12 cellular contexts compared by ENCODE assay signal in genomic region chr16:57349212-57350031, GRCh38. TPM values are rescaled to one million over a fixed set of nuclear protein-coding genes. Genes with fewer than 3 reads are reported as not detected.
A peak's percentile ranks its signal among the peaks of the same experiment; 100 is the strongest.
DNase-seq lines count a peak whose midpoint lies in the region; ATAC-seq and TF ChIP-seq lines count a peak whose summit lies in the region.
"Had no signal": no experiment of that assay in that cellular context is flagged by ENCODE, and none has a peak within 500 bp of the region (broad histone marks: within the 10 kb centered on the region; RNA-seq: fewer than 3 reads in every experiment).

No MANE protein-coding gene starts in this region.

- no peak overlapping the region for H3K27ac Mint-ChIP-seq in activated T-cell treated with anti-CD3 and anti-CD28 coated beads, Interleukin-2, amount 50 U/mL, for 72 hours
- H3K27ac Mint-ChIP-seq in stimulated activated memory B cell treated with anti-CD40 and anti-IgM and Interleukin-4, amounts not matched to agents 10 μg/mL and 1 μg/mL and 100 μg/mL, for 72 hours, result peak overlapping the region; percentile 85

- peak; percentile 86 to 93 for ATAC-seq in activated T-cell treated with anti-CD3 and anti-CD28 coated beads, Interleukin-2, amount 50 U/mL, for 72 hours (replicated peaks in 1 of 2)
- ATAC-seq in HG02610 (IDR thresholded peaks at IDR 0.05; ENCODE audit: unreplicated experiment), result peak; percentile 88
- ATAC-seq in stimulated activated memory B cell treated with anti-CD40 and anti-IgM and Interleukin-4, amounts not matched to agents 10 μg/mL and 1 μg/mL and 100 μg/mL, for 72 hours, result peak; percentile 97

- H3K27me3 ChIP-seq in ascending aorta, result no peaks in the 10 kb centered on the region
- H3K27me3 ChIP-seq: adrenal gland had no signal

- no peak for TF ChIP-seq CTCF in ascending aorta (IDR thresholded peaks at IDR 0.05)

- H3K27me3 Mint-ChIP-seq in activated T-cell treated with anti-CD3 and anti-CD28 coated beads, Interleukin-2, amount 50 U/mL, for 72 hours (ENCODE audit: low read depth), result peaks cover 39% of the 10 kb centered on the region
- no peaks in the 10 kb centered on the region for H3K27me3 Mint-ChIP-seq in stimulated activated memory B cell treated with anti-CD40 and anti-IgM and Interleukin-4, amounts not matched to agents 10 μg/mL and 1 μg/mL and 100 μg/mL, for 72 hours

- intact Hi-C loops in ascending aorta (cut with DNase I), result no loop called here

- peak; percentile 19 to 39 for DNase-seq in activated T-cell treated with anti-CD3 and anti-CD28 coated beads, Interleukin-2, amount 50 U/mL, for 72 hours
- no peak for DNase-seq in activated T-cell treated with anti-CD3 and anti-CD28 coated beads, Interleukin-2, amount 50 U/mL, for 1 hour
- peak; percentile 81 for DNase-seq in NAMALWA (ENCODE audit: low spot score)
- no peak for DNase-seq in midbrain (lab: John Stamatoyannopoulos, UW)
- no peak for DNase-seq in ascending aorta (ENCODE audit: low spot score in 2 of 2)
- DNase-seq in NCI-H82 treated with DMSO at 0.1 percent for 48 hours (lab: John Stamatoyannopoulos, UW; ENCODE audit: unreplicated experiment), result no peak

- H3K9me3 Mint-ChIP-seq in activated T-cell treated with anti-CD3 and anti-CD28 coated beads, Interleukin-2, amount 50 U/mL, for 72 hours, result no peaks in the 10 kb centered on the region
- peaks cover 8% of the 10 kb centered on the region for H3K9me3 Mint-ChIP-seq in stimulated activated memory B cell treated with anti-CD40 and anti-IgM and Interleukin-4, amounts not matched to agents 10 μg/mL and 1 μg/mL and 100 μg/mL, for 72 hours

- peaks cover 28% of the 10 kb centered on the region for H3K4me1 Mint-ChIP-seq in activated T-cell treated with anti-CD3 and anti-CD28 coated beads, Interleukin-2, amount 50 U/mL, for 72 hours (ENCODE audit: low read depth)
- peaks cover 69% of the 10 kb centered on the region for H3K4me1 Mint-ChIP-seq in stimulated activated memory B cell treated with anti-CD40 and anti-IgM and Interleukin-4, amounts not matched to agents 10 μg/mL and 1 μg/mL and 100 μg/mL, for 72 hours

- no peak overlapping the region for H3K4me3 ChIP-seq in ascending aorta
- H3K4me3 ChIP-seq: adrenal gland had no signal

- no peaks in the 10 kb centered on the region for H3K9me3 ChIP-seq in ascending aorta
- H3K9me3 ChIP-seq: adrenal gland had no signal

- no peak overlapping the region for H3K27ac ChIP-seq in ascending aorta
- H3K27ac ChIP-seq: adrenal gland had no signal

- H3K36me3 Mint-ChIP-seq in activated T-cell treated with anti-CD3 and anti-CD28 coated beads, Interleukin-2, amount 50 U/mL, for 72 hours (ENCODE audit: insufficient read depth in 2 of 2), result peaks cover 0 to 2% of the 10 kb centered on the region in 2 donors
- H3K36me3 Mint-ChIP-seq in stimulated activated memory B cell treated with anti-CD40 and anti-IgM and Interleukin-4, amounts not matched to agents 10 μg/mL and 1 μg/mL and 100 μg/mL, for 72 hours, result peaks cover 12% of the 10 kb centered on the region

- H3K36me3 ChIP-seq in ascending aorta, result no peaks in the 10 kb centered on the region
- H3K36me3 ChIP-seq: adrenal gland had no signal

- H3K4me1 ChIP-seq in ascending aorta, result no peaks in the 10 kb centered on the region
- H3K4me1 ChIP-seq: adrenal gland had no signal

- peak overlapping the region; percentile 33 to 60 for H3K4me3 Mint-ChIP-seq in activated T-cell treated with anti-CD3 and anti-CD28 coated beads, Interleukin-2, amount 50 U/mL, for 72 hours
- peak overlapping the region; percentile 69 for H3K4me3 Mint-ChIP-seq in stimulated activated memory B cell treated with anti-CD40 and anti-IgM and Interleukin-4, amounts not matched to agents 10 μg/mL and 1 μg/mL and 100 μg/mL, for 72 hours

RNA-seq across cellular contexts. Expression of gene CCL22, which starts 9.2 kb away (rescaled TPM):
- total RNA-seq in activated T-cell treated with anti-CD3 and anti-CD28 coated beads, Interleukin-2, amount 50 U/mL, for 72 hours, result 1 to 10 TPM; 4.6 to 8.0 TPM
- total RNA-seq in ascending aorta, result not detected
- total RNA-seq: kidney epithelial cell, MCF 10A had no signal

RNA-seq across cellular contexts. Expression of gene CX3CL1, which starts 22.9 kb away (rescaled TPM):
- total RNA-seq in activated T-cell treated with anti-CD3 and anti-CD28 coated beads, Interleukin-2, amount 50 U/mL, for 72 hours, result not detected
- 251 TPM for total RNA-seq in ascending aorta
- total RNA-seq: CD8-positive, alpha-beta memory T cell; MCF 10A had no signal

RNA-seq across cellular contexts. Expression of gene CCL17, which starts 55.1 kb away (rescaled TPM):
- total RNA-seq in activated T-cell treated with anti-CD3 and anti-CD28 coated beads, Interleukin-2, amount 50 U/mL, for 72 hours, result 1 to 10 TPM; 1.3 to 7.4 TPM
- not detected for total RNA-seq in ascending aorta
- total RNA-seq: adrenal gland, kidney epithelial cell, MCF 10A had no signal

Comparison
In these comparisons a context has a peak if more than half of its experiments do, and no peak if none do; other contexts are left out.
1. DNase-seq: peak in activated T-cell treated with anti-CD3 and anti-CD28 coated beads, Interleukin-2, amount 50 U/mL, for 72 hours (2 of 2) and NAMALWA (single experiment); none in activated T-cell treated with anti-CD3 and anti-CD28 coated beads, Interleukin-2, amount 50 U/mL, for 1 hour (single experiment), midbrain (single experiment), ascending aorta (0 of 2) and NCI-H82 treated with DMSO at 0.1 percent for 48 hours (single experiment).
2. RNA of gene CX3CL1, which starts 22.9 kb away (total RNA-seq): 251 TPM in ascending aorta (single experiment); not detected in activated T-cell treated with anti-CD3 and anti-CD28 coated beads, Interleukin-2, amount 50 U/mL, for 72 hours; every median in the first group is over 100 times any median in the second.
3. Peak in every context shown above with its lines, with median percentiles within 50 percentile points of each other: ATAC-seq.